In genomic region chr7:66007232-66007631, GRCh38 we compare ENCODE assay signal across 28 cellular contexts.
"Had no signal": no experiment of that assay in that cellular context is flagged by ENCODE, and none has a peak within 500 bp of the region (broad histone marks: within the 10 kb centered on the region; RNA-seq: fewer than 3 reads in every experiment).

No MANE protein-coding gene starts in this region.

- H3K4me1 Mint-ChIP-seq: activated CD4-positive, alpha-beta T cell treated with anti-CD3 and anti-CD28 coated beads, Interleukin-2, amount 10 ng/mL, durations not matched to agents 24 days and 14 days; activated naive CD8-positive, alpha-beta T cell treated with anti-CD3 and anti-CD28 coated beads, Interleukin-2, amount 10 ng/mL, durations not matched to agents 7 days and 5 days; activated T-helper 17 cell treated with anti-CD3 and anti-CD28 coated beads, Interleukin-2, amount 50 U/mL, for 72 hours had no signal

- H3K36me3 Mint-ChIP-seq: activated naive CD8-positive, alpha-beta T cell treated with anti-CD3 and anti-CD28 coated beads, Interleukin-2, amount 10 ng/mL, durations not matched to agents 7 days and 5 days had no signal

- H3K4me3 Mint-ChIP-seq: activated CD4-positive, alpha-beta T cell treated with anti-CD3 and anti-CD28 coated beads, Interleukin-2, amount 10 ng/mL, durations not matched to agents 24 days and 14 days; activated CD8-positive, alpha-beta T cell treated with anti-CD3 and anti-CD28 coated beads for 36 hours; activated naive CD8-positive, alpha-beta T cell treated with anti-CD3 and anti-CD28 coated beads, Interleukin-2, amount 10 ng/mL, durations not matched to agents 7 days and 5 days; activated T-cell treated with anti-CD3 and anti-CD28 coated beads, Interleukin-2, amount 50 U/mL, for 72 hours; activated T-helper 17 cell treated with anti-CD3 and anti-CD28 coated beads, Interleukin-2, amount 50 U/mL, for 72 hours had no signal

- H3K36me3 ChIP-seq: ascending aorta, cardiac muscle cell, MG63, SJSA1 had no signal

- H3K27ac ChIP-seq: ascending aorta, cardiac muscle cell, SJSA1 had no signal

- H3K9me3 Mint-ChIP-seq: activated CD4-positive, alpha-beta T cell treated with anti-CD3 and anti-CD28 coated beads, Interleukin-2, amount 10 ng/mL, durations not matched to agents 24 days and 14 days; activated CD8-positive, alpha-beta T cell treated with anti-CD3 and anti-CD28 coated beads for 36 hours; activated naive CD8-positive, alpha-beta T cell treated with anti-CD3 and anti-CD28 coated beads, Interleukin-2, amount 10 ng/mL, durations not matched to agents 7 days and 5 days; activated T-cell treated with anti-CD3 and anti-CD28 coated beads, Interleukin-2, amount 50 U/mL, for 72 hours; activated T-helper 17 cell treated with anti-CD3 and anti-CD28 coated beads, Interleukin-2, amount 50 U/mL, for 72 hours had no signal

- DNase-seq: activated CD4-positive, alpha-beta T cell treated with anti-CD3 and anti-CD28 coated beads, Interleukin-2, amount 10 ng/mL, durations not matched to agents 24 days and 14 days; activated CD4-positive, alpha-beta T cell treated with anti-CD3 and anti-CD28 coated beads, Interleukin-2, amount 50 U/mL, for 4 hours; activated CD8-positive, alpha-beta T cell treated with anti-CD3 and anti-CD28 coated beads for 36 hours; activated effector memory CD4-positive, alpha-beta T cell treated with anti-CD3 and anti-CD28 coated beads, Interleukin-2, amount 50 U/mL, for 16 hours; activated naive CD4-positive, alpha-beta T cell; activated naive CD4-positive, alpha-beta T cell treated with anti-CD3 and anti-CD28 coated beads, Interleukin-2, amount 50 U/mL, for 16 hours; activated naive CD8-positive, alpha-beta T cell treated with anti-CD3 and anti-CD28 coated beads, Interleukin-2, amount 10 ng/mL, durations not matched to agents 7 days and 5 days; activated T-cell treated with anti-CD3 and anti-CD28 coated beads, Interleukin-2, amount 50 U/mL, for 1 hour; activated T-cell treated with anti-CD3 and anti-CD28 coated beads, Interleukin-2, amount 50 U/mL, for 72 hours; amygdala; Karpas-422; KBM-7; MG63; MV-4-11; NCI-H1092; NCI-H146; NCI-H187; NCI-H2029 treated with DMSO at 0.1 percent for 48 hours; NCI-H2107; NCI-H2171; NCI-H510A; SHP77; T1000 had no signal

- H3K9me3 ChIP-seq: ascending aorta, MG63, SJSA1 had no signal

- H3K27me3 ChIP-seq: ascending aorta, cardiac muscle cell, MG63, SJSA1 had no signal

- H3K4me1 ChIP-seq: ascending aorta had no signal

- ATAC-seq: activated CD8-positive, alpha-beta T cell treated with anti-CD3 and anti-CD28 coated beads for 36 hours; activated T-cell treated with anti-CD3 and anti-CD28 coated beads, Interleukin-2, amount 50 U/mL, for 72 hours; activated T-helper 17 cell treated with anti-CD3 and anti-CD28 coated beads, Interleukin-2, amount 50 U/mL, for 72 hours; Panc1 had no signal

- H3K4me3 ChIP-seq: ascending aorta, cardiac muscle cell, MG63, SJSA1 had no signal

- H3K27ac Mint-ChIP-seq: activated CD4-positive, alpha-beta T cell treated with anti-CD3 and anti-CD28 coated beads, Interleukin-2, amount 10 ng/mL, durations not matched to agents 24 days and 14 days; activated CD8-positive, alpha-beta T cell treated with anti-CD3 and anti-CD28 coated beads for 36 hours; activated naive CD8-positive, alpha-beta T cell treated with anti-CD3 and anti-CD28 coated beads, Interleukin-2, amount 10 ng/mL, durations not matched to agents 7 days and 5 days; activated T-cell treated with anti-CD3 and anti-CD28 coated beads, Interleukin-2, amount 50 U/mL, for 72 hours; activated T-helper 17 cell treated with anti-CD3 and anti-CD28 coated beads, Interleukin-2, amount 50 U/mL, for 72 hours had no signal
